1 cellular context compared by ENCODE assay signal in genomic region chr1:42931911-42932422, GRCh38.
TF ChIP-seq lines count a peak whose summit lies in the region.

No MANE protein-coding gene starts in this region.

TF ChIP-seq in IMR-90, 13 proteins besides CTCF, POLR2A, EP300 and RAD21 (continued from another document):
- TF ChIP-seq USF2 (IDR thresholded peaks at IDR 0.05; ENCODE audit: low read depth, low read length) (no peak), MAFK (IDR thresholded peaks at IDR 0.05; ENCODE audit: low read depth, low read length) (no peak), SMC3 (IDR thresholded peaks at IDR 0.05; ENCODE audit: low read depth, low read length) (no peak), CEBPB (IDR thresholded peaks at IDR 0.05; ENCODE audit: low read depth, low read length) (no peak), ELK1 (IDR thresholded peaks at IDR 0.05; ENCODE audit: borderline replicate concordance, low read depth, low read length) (no peak), MXI1 (IDR thresholded peaks at IDR 0.05; ENCODE audit: borderline replicate concordance, low read depth, low read length) (no peak), BHLHE40 (IDR thresholded peaks at IDR 0.05; ENCODE audit: low read depth, low read length) (no peak)
